ENCODE assay signal across 13 cellular contexts in the genomic region with DNA sequence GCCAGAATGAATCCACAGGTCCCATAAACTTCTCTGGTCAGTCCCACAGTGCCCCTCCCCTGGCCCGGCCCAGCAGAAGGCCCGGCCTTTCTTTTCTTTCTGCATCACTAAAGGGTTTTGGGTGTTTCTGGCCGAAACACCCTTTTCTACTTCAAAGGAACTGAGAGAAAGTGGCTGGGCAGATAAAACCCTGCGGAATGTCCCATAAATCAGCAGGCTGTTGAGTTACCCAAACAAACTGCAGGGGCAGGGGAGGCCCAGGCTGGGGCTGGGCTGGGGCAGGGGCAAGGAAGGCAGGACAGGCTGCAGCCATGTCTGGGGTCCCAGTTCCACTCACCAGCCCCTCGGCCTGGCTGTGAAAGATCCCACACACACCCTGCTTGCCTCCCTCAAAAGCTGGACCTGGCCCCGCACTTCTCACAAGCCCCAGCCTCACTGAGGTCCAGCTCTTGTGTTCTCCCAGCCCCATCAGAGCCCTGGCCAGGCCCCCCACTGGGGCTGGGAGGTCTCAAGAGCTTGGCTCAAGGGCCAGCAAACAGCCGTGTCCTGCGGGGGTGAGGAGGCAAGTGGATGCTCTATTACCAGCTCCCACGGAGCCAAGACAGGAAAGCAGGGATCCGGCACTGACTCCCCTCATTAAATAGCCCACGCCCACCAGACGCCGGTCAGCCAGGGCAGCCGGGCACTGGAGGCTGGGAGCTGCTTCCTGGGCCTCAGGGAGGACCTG. TPM values are rescaled to one million over a fixed set of nuclear protein-coding genes. Genes with fewer than 3 reads are reported as not detected.
DNase-seq lines count a peak whose midpoint lies in the region; ATAC-seq and TF ChIP-seq lines count a peak whose summit lies in the region.
"Had no signal": no experiment of that assay in that cellular context is flagged by ENCODE, and none has a peak within 500 bp of the region (broad histone marks: within the 10 kb centered on the region; RNA-seq: fewer than 3 reads in every experiment).

No MANE protein-coding gene starts in this region.

- TF ChIP-seq POLR2A in right lobe of liver (IDR thresholded peaks at IDR 0.05) (no peak), uterus (IDR thresholded peaks at IDR 0.05) (no peak)

- H3K4me1 ChIP-seq in right lobe of liver (peaks cover 0 to 3% (median 0%) of the 10 kb centered on the region in 4 donors), uterus (peaks cover 0 to 20% of the 10 kb centered on the region in 2 donors)

- TF ChIP-seq CTCF in right lobe of liver (IDR thresholded peaks at IDR 0.05) (no peak), uterus (IDR thresholded peaks at IDR 0.05) (no peak)

- ATAC-seq in right lobe of liver (no peak), HG03571 (IDR thresholded peaks at IDR 0.05; ENCODE audit: unreplicated experiment) (no peak)
- ATAC-seq: activated T-helper 17 cell treated with anti-CD3 and anti-CD28 coated beads, Interleukin-2, amount 50 U/mL, for 72 hours had no signal

- H3K27me3 ChIP-seq in right lobe of liver: no peaks in the 10 kb centered on the region
- no peaks in the 10 kb centered on the region for H3K27me3 ChIP-seq in uterus

- WGBS in right lobe of liver (ENCODE audit: insufficient coverage, low coverage, low lambda C conversion rate, missing lambda C conversion rate): 76% methylated on average over 4 of the region's 14 CpGs

- DNase-seq in NCI-H2227 (lab: John Stamatoyannopoulos, UW; ENCODE audit: unreplicated experiment) (peak; percentile 25), NCI-H2227 treated with DMSO at 0.1 percent for 48 hours (lab: John Stamatoyannopoulos, UW) (no peak), ecto neural progenitor cell (ENCODE audit: low spot score) (peak; percentile 77), right lobe of liver (peak in 2 of 3 donors; percentile 10 to 34), uterus (no peak), NCI-H446 treated with DMSO at 0.1 percent for 48 hours (lab: John Stamatoyannopoulos, UW) (no peak), retina (no peak)
- DNase-seq: activated CD4-positive, CD25-positive, alpha-beta regulatory T cell treated with anti-CD3 and anti-CD28 coated beads, Interleukin-2, amount 50 U/mL, for 72 hours; MV-4-11; naive B cell; stimulated activated CD4-positive, alpha-beta T cell treated with anti-CD3 and anti-CD28 coated beads, Interleukin-2, amount 100 ng/mL, for 24 hours had no signal

- H3K36me3 ChIP-seq in right lobe of liver (no peaks in the 10 kb centered on the region), uterus (no peaks in the 10 kb centered on the region)

- H3K9me3 ChIP-seq in right lobe of liver (no peaks in the 10 kb centered on the region), uterus (no peaks in the 10 kb centered on the region)

- H3K27ac ChIP-seq in right lobe of liver (no peak overlapping the region), uterus (peak overlapping the region; percentile 82 to 84)

- H3K4me3 ChIP-seq in right lobe of liver: no peak overlapping the region
- no peak overlapping the region for H3K4me3 ChIP-seq in uterus

- intact Hi-C loops in right lobe of liver (cut with DNase I) (no loop called here), uterus (cut with DNase I; ENCODE audit: low total_unique reads) (loop anchor here (10.0 kb wide), 1 partner anchor 82 kb away; the partner anchor contains the start of gene CCDC85C)

RNA-seq across cellular contexts. Expression of gene CCNK, which starts 41.9 kb away (rescaled TPM):
- total RNA-seq in right lobe of liver (10 to 100 TPM; 11.8 to 23.4 (median 15.4) TPM), uterus (10 to 100 TPM; 17.4 to 43.2 (median 34.4) TPM)

RNA-seq across cellular contexts. Expression of gene SETD3, which starts 42.4 kb away (rescaled TPM):
- total RNA-seq in right lobe of liver (10 to 100 TPM; 24.7 to 42.0 (median 28.8) TPM), uterus (100 to 1,000 TPM in 3 of 4 donors, 10 to 100 TPM in 1; 98.1 to 151 (median 121) TPM)

Comparison
In these comparisons a context has a peak if more than half of its experiments do, and no peak if none do; other contexts are left out.
1. DNase-seq: peak in NCI-H2227 (single experiment), ecto neural progenitor cell (single experiment) and right lobe of liver (2 of 3); none in NCI-H2227 treated with DMSO at 0.1 percent for 48 hours (single experiment), uterus (0 of 2), NCI-H446 treated with DMSO at 0.1 percent for 48 hours (single experiment) and retina (single experiment).
2. H3K27ac ChIP-seq: peak in uterus (2 of 2); none in right lobe of liver (0 of 3).